ENCODE assay signal across 8 cellular contexts in genomic region chr19:29622191-29623070, GRCh38. TPM values are rescaled to one million over a fixed set of nuclear protein-coding genes. Genes with fewer than 3 reads are reported as not detected.
DNase-seq lines count a peak whose midpoint lies in the region; ATAC-seq and TF ChIP-seq lines count a peak whose summit lies in the region.

No MANE protein-coding gene starts in this region.

- no peaks in the 10 kb centered on the region for H3K9me3 ChIP-seq in ascending aorta

- H3K27me3 ChIP-seq in ascending aorta, result no peaks in the 10 kb centered on the region

- DNase-seq in HT-29 (ENCODE audit: low spot score) (peak; percentile 22), nephron progenitor cell (no peak), mesenteric fat pad (ENCODE audit: low spot score) (no peak), ascending aorta (ENCODE audit: low spot score in 2 of 2) (no peak), NCI-H748 (lab: John Stamatoyannopoulos, UW; ENCODE audit: unreplicated experiment) (no peak)
- DNase-seq in activated effector memory CD4-positive, alpha-beta T cell treated with anti-CD3 and anti-CD28 coated beads, Interleukin-2, amount 50 U/mL, for 16 hours, result peak; percentile 67

- peaks cover 46% of the 10 kb centered on the region for H3K4me1 Mint-ChIP-seq in nephron progenitor cell

- no peak overlapping the region for H3K4me3 Mint-ChIP-seq in nephron progenitor cell

- intact Hi-C loops in ascending aorta (cut with DNase I), result no loop called here

- TF ChIP-seq CTCF in nephron progenitor cell (IDR thresholded peaks at IDR 0.05) (no peak), ascending aorta (IDR thresholded peaks at IDR 0.05) (no peak)

- no peak overlapping the region for H3K4me3 ChIP-seq in ascending aorta

- no peak overlapping the region for H3K27ac ChIP-seq in ascending aorta

- no peaks in the 10 kb centered on the region for H3K36me3 Mint-ChIP-seq in nephron progenitor cell (ENCODE audit: low read depth)

- H3K27ac Mint-ChIP-seq in nephron progenitor cell, result peak overlapping the region; percentile 75

- peak; percentile 68 for ATAC-seq in GM18498 (IDR thresholded peaks at IDR 0.05; ENCODE audit: unreplicated experiment)
- no peak for ATAC-seq in HG02610 (IDR thresholded peaks at IDR 0.05; ENCODE audit: unreplicated experiment)

- H3K36me3 ChIP-seq in ascending aorta, result no peaks in the 10 kb centered on the region

- peaks cover 10% of the 10 kb centered on the region for H3K27me3 Mint-ChIP-seq in nephron progenitor cell (ENCODE audit: low read depth, poor library complexity)

- H3K4me1 ChIP-seq in ascending aorta, result no peaks in the 10 kb centered on the region

- no peaks in the 10 kb centered on the region for H3K9me3 Mint-ChIP-seq in nephron progenitor cell

RNA-seq across cellular contexts. Expression of gene POP4, which starts 16.3 kb away (rescaled TPM):
- 139 and 140 TPM in 2 replicates for total RNA-seq in HT-29 (2014; rRNA removed; shearing (Covaris generic))
- 57.4 TPM for total RNA-seq in mesenteric fat pad
- total RNA-seq in ascending aorta, result 26.8 TPM

RNA-seq across cellular contexts. Expression of gene PLEKHF1, which starts 42.8 kb away (rescaled TPM):
- 1.1 and 1.2 TPM in 2 replicates for total RNA-seq in HT-29 (2014; rRNA removed; shearing (Covaris generic))
- total RNA-seq in mesenteric fat pad (9.1 TPM), ascending aorta (68.3 TPM)

Comparison
In these comparisons a context has a peak if more than half of its experiments do, and no peak if none do; other contexts are left out.
1. DNase-seq: peak in HT-29 (single experiment) and activated effector memory CD4-positive, alpha-beta T cell treated with anti-CD3 and anti-CD28 coated beads, Interleukin-2, amount 50 U/mL, for 16 hours (single experiment); none in nephron progenitor cell (single experiment), mesenteric fat pad (single experiment), ascending aorta (0 of 2) and NCI-H748 (single experiment).